8 cellular contexts compared by ENCODE assay signal in genomic region chr1:107782192-107782845, GRCh38.
DNase-seq lines count a peak whose midpoint lies in the region; ATAC-seq and TF ChIP-seq lines count a peak whose summit lies in the region.

No MANE protein-coding gene starts in this region.

- no peak overlapping the region for H2BK120ac ChIP-seq in IMR-90 (ENCODE audit: low read depth, low read length)

- H3K79me1 ChIP-seq in IMR-90 (ENCODE audit: low read depth in 1 of 2, low read length in 2 of 2), result no peaks in the 10 kb centered on the region

- TF ChIP-seq POLR2A in IMR-90 (IDR thresholded peaks at IDR 0.05; ENCODE audit: low read depth, low read length) (no peak), thyroid gland (IDR thresholded peaks at IDR 0.05) (no peak)

- no peak overlapping the region for H3K14ac ChIP-seq in IMR-90 (replicated peaks; ENCODE audit: low read depth, low read length)

- intact Hi-C loops in IMR-90 (cut with micrococcal nuclease), result loop anchor here (1.0 to 10.0 kb wide), 4 partner anchors 343 to 852 kb away; partner anchors contain the start of gene SLC25A24
- intact Hi-C loops in thyroid gland (cut with DNase I), result loop anchor here (2.0 to 10.0 kb wide), 2 partner anchors 52 to 342 kb away; no protein-coding TSS in a partner anchor

- no peak overlapping the region for H2BK15ac ChIP-seq in IMR-90 (ENCODE audit: low read depth, low read length)

- H3K4me1 Mint-ChIP-seq in central memory CD8-positive, alpha-beta T cell, result peaks cover 50% of the 10 kb centered on the region

- H3K4me3 ChIP-seq in IMR-90 (ENCODE audit: insufficient read depth, low read depth, low read length), result no peak overlapping the region
- no peak overlapping the region for H3K4me3 ChIP-seq in liver (ENCODE audit: low read depth in 1 of 3, low read length in 3 of 3)
- H3K4me3 ChIP-seq in thyroid gland (replicated peaks in 1 of 3), result no peak overlapping the region

- CTCF ChIA-PET in IMR-90 (lab: Yijun Ruan, JAX), result interaction anchor here (0.6 to 5.8 kb wide), 13 partner anchors 11 to 530 kb away, joined by 3 to 92 read pairs (median 4); no protein-coding TSS in a partner anchor

- dilution Hi-C loops in IMR-90 (cut with HindIII; ENCODE audit: low sequenced_read_pairs, unreplicated experiment), result no loop called here

- TF ChIP-seq CTCF in IMR-90 (conservative IDR thresholded peaks at IDR 0.05; ENCODE audit: low read depth, low read length), result peak; percentile 68
- peak; percentile 58 for TF ChIP-seq CTCF in liver (IDR thresholded peaks at IDR 0.05; ENCODE audit: low read depth, low read length, missing input control)
- TF ChIP-seq CTCF in thyroid gland (IDR thresholded peaks at IDR 0.05), result peak; percentile 43 to 86 (median 72)

- no peak overlapping the region for H3K4me2 ChIP-seq in IMR-90 (ENCODE audit: low read depth, low read length)

- H3K27ac ChIP-seq in IMR-90 (ENCODE audit: insufficient read depth, low read length) (no peak overlapping the region), liver (ENCODE audit: low read depth in 1 of 2, low read length in 2 of 2) (no peak overlapping the region), thyroid gland (peak overlapping the region in 2 of 3 donors; percentile 10 to 47)

- no peak overlapping the region for H3K23ac ChIP-seq in IMR-90 (ENCODE audit: low read depth, low read length)

- H2AFZ ChIP-seq in IMR-90 (replicated peaks; ENCODE audit: low read length, poor library complexity), result no peak overlapping the region

- H3K18ac ChIP-seq in IMR-90 (ENCODE audit: low read depth, low read length), result no peak overlapping the region

- no peak overlapping the region for H3K56ac ChIP-seq in IMR-90 (ENCODE audit: extremely low read depth, insufficient read depth, low read length)

- no peaks in the 10 kb centered on the region for H3K9me1 ChIP-seq in IMR-90 (ENCODE audit: insufficient read depth, low read length)

- H4K91ac ChIP-seq in IMR-90 (ENCODE audit: insufficient read depth, low read depth, low read length), result no peak overlapping the region

- in situ Hi-C loops in IMR-90 (cut with MboI; ENCODE audit: low sequenced_read_pairs), result no loop called here

- H2AK9ac ChIP-seq in IMR-90 (replicated peaks; ENCODE audit: low read depth, low read length, poor library complexity), result no peak overlapping the region

- DNase-seq in activated CD4-positive, CD25-positive, alpha-beta regulatory T cell (lab: John Stamatoyannopoulos, UW), result peak in 3 of 4 experiments; percentile 8 to 41 (median 11)
- DNase-seq in IMR-90 (peak; percentile 53), RPMI8226 (peak; percentile 60), thyroid gland (peak in 1 of 2 donors; percentile 23)
- DNase-seq in central memory CD8-positive, alpha-beta T cell (ENCODE audit: low spot score in 2 of 2), result peak in 1 of 2 donors; percentile 44

- BruUV-seq in IMR-90 (replicated peaks; lab: Mats Ljungman, UMichigan), result no TSS peak

- peak overlapping the region; percentile 95 for H3K27ac Mint-ChIP-seq in central memory CD8-positive, alpha-beta T cell (ENCODE audit: low read depth)

- TF ChIP-seq RAD21 in IMR-90 (IDR thresholded peaks at IDR 0.05; ENCODE audit: low read length), result peak; percentile 70
- TF ChIP-seq RAD21 in liver (IDR thresholded peaks at IDR 0.05), result peak; percentile 91 to 93

- H2BK20ac ChIP-seq in IMR-90 (ENCODE audit: low read depth, low read length), result no peak overlapping the region

- H3K4me3 Mint-ChIP-seq in central memory CD8-positive, alpha-beta T cell, result no peak overlapping the region

- H4K8ac ChIP-seq in IMR-90 (ENCODE audit: low read depth in 2 of 2, low read length in 2 of 2), result no peak overlapping the region

- H3K9me3 ChIP-seq in IMR-90 (ENCODE audit: control insufficient read depth, insufficient read depth, low read length) (no peaks in the 10 kb centered on the region), liver (ENCODE audit: control insufficient read depth in 4 of 4, low read length in 3 of 4) (no peaks in the 10 kb centered on the region), thyroid gland (no peaks in the 10 kb centered on the region)

- no peaks in the 10 kb centered on the region for H3K27me3 ChIP-seq in IMR-90 (ENCODE audit: control insufficient read depth, insufficient read depth, low read length)
- H3K27me3 ChIP-seq in liver (ENCODE audit: control insufficient read depth in 4 of 4, insufficient read depth in 4 of 4, low read length in 3 of 4), result no peaks in the 10 kb centered on the region
- H3K27me3 ChIP-seq in thyroid gland, result no peaks in the 10 kb centered on the region

- H3K9ac ChIP-seq in IMR-90 (ENCODE audit: low read depth, low read length) (no peak overlapping the region), liver (ENCODE audit: low read depth in 1 of 2, low read length in 2 of 2) (no peak overlapping the region)

- H2AK5ac ChIP-seq in IMR-90 (ENCODE audit: low read depth, low read length), result no peak overlapping the region

- H3K36me3 ChIP-seq in IMR-90 (ENCODE audit: control insufficient read depth, insufficient read depth, low read length) (no peaks in the 10 kb centered on the region), liver (ENCODE audit: control insufficient read depth in 4 of 4, insufficient read depth in 3 of 4, low read depth in 1 of 4, low read length in 3 of 4) (no peaks in the 10 kb centered on the region), thyroid gland (no peaks in the 10 kb centered on the region)

- ATAC-seq in activated CD4-positive, CD25-positive, alpha-beta regulatory T cell treated with anti-CD3 and anti-CD28 coated beads, Interleukin-2, amount 50 U/mL, for 24 hours, result no peak
- ATAC-seq in IMR-90 (ENCODE audit: low read depth) (peak; percentile 68; the same call in 1 of the 2 replicates), GM21619 (IDR thresholded peaks at IDR 0.05; ENCODE audit: unreplicated experiment) (no peak)
- ATAC-seq in central memory CD8-positive, alpha-beta T cell (replicated peaks; ENCODE audit: extremely low read depth, poor library complexity, severe bottlenecking), result no peak

- WGBS in IMR-90 (ENCODE audit: extremely low coverage in 2 of 2, insufficient read length in 1 of 2), 2 experiments, result no CpG with 5 or more reads among the region's 6 CpGs
- WGBS in liver, result 18% methylated on average over 6 of the region's 6 CpGs
- WGBS in thyroid gland, 2 donors, result 11 to 45% methylated on average over 6 of the region's 6 CpGs

- H3K9me3 Mint-ChIP-seq in central memory CD8-positive, alpha-beta T cell, result no peaks in the 10 kb centered on the region

- no peak overlapping the region for H4K5ac ChIP-seq in IMR-90 (ENCODE audit: low read depth, low read length)

- H3K36me3 Mint-ChIP-seq in central memory CD8-positive, alpha-beta T cell (ENCODE audit: insufficient read depth), result peaks cover 15% of the 10 kb centered on the region

- H3K4me1 ChIP-seq in IMR-90 (ENCODE audit: control insufficient read depth, insufficient read depth, low read length), result no peaks in the 10 kb centered on the region
- H3K4me1 ChIP-seq in liver (ENCODE audit: control insufficient read depth in 4 of 4, insufficient read depth in 4 of 4, low read length in 3 of 4), result no peaks in the 10 kb centered on the region
- peaks cover 10 to 25% of the 10 kb centered on the region in 2 donors for H3K4me1 ChIP-seq in thyroid gland

- H4K20me1 ChIP-seq in IMR-90 (ENCODE audit: insufficient read depth, low read length), result no peaks in the 10 kb centered on the region

- H3K27me3 Mint-ChIP-seq in central memory CD8-positive, alpha-beta T cell, result no peaks in the 10 kb centered on the region

- POLR2A ChIA-PET in IMR-90 (lab: Charles Lee; ENCODE audit: unreplicated experiment), result interaction anchor here (0.6 to 1.1 kb wide), 2 partner anchors 18 to 344 kb away, joined by 3 read pairs; no protein-coding TSS in a partner anchor

- H2BK5ac ChIP-seq in IMR-90 (ENCODE audit: low read depth, low read length, poor library complexity, severe bottlenecking), result no peak overlapping the region

- no peak overlapping the region for H3K4ac ChIP-seq in IMR-90 (ENCODE audit: low read depth, low read length)

TF ChIP-seq in IMR-90, 13 proteins besides CTCF, POLR2A, EP300 and RAD21:
- TF ChIP-seq NFE2L2 (IDR thresholded peaks at IDR 0.05; ENCODE audit: low read depth, low read length) (no peak), SMC3 (IDR thresholded peaks at IDR 0.05; ENCODE audit: low read depth, low read length) (peak; percentile 71)

TF ChIP-seq in liver, 16 proteins besides CTCF, POLR2A, EP300 and RAD21 (continues in another document):
- no peak for TF ChIP-seq NR2F2 (IDR thresholded peaks at IDR 0.05)
- TF ChIP-seq TAF1 (conservative IDR thresholded peaks at IDR 0.05), result no peak
- TF ChIP-seq SP1 (IDR thresholded peaks at IDR 0.05), result no peak
- TF ChIP-seq REST (IDR thresholded peaks at IDR 0.05), result no peak

Comparison
In these comparisons a context has a peak if more than half of its experiments do, and no peak if none do; other contexts are left out.
1. H3K27ac ChIP-seq: peak in thyroid gland (2 of 3); none in IMR-90 (single experiment) and liver (0 of 2).
2. Peak in every context shown above with its lines, with median percentiles within 50 percentile points of each other: CTCF ChIP-seq.